ENCODE assay signal across 1 cellular context in genomic region chr6:75480425-75480824, GRCh38.
TF ChIP-seq lines count a peak whose summit lies in the region.

No MANE protein-coding gene starts in this region.

TF ChIP-seq in SK-N-SH, 30 proteins besides CTCF, POLR2A, EP300 and RAD21 (continued from another document):
- TF ChIP-seq PBX3 (IDR thresholded peaks at IDR 0.05), result no peak
- TF ChIP-seq EZH2phosphoT487 (IDR thresholded peaks at IDR 0.05; ENCODE audit: borderline replicate concordance, low read depth), result no peak
- no peak for TF ChIP-seq GATA2 (CRISPR knock-in tag; IDR thresholded peaks at IDR 0.05)
- TF ChIP-seq MXI1 (IDR thresholded peaks at IDR 0.05; ENCODE audit: low read depth, low read length), result no peak
- TF ChIP-seq RCOR1 (IDR thresholded peaks at IDR 0.05; ENCODE audit: low read length), result no peak
- TF ChIP-seq MAX (IDR thresholded peaks at IDR 0.05; ENCODE audit: low read depth), result no peak
